In genomic region chr5:10528827-10529226, GRCh38 we compare ENCODE assay signal across 20 cellular contexts.
"Had no signal": no experiment of that assay in that cellular context is flagged by ENCODE, and none has a peak within 500 bp of the region (broad histone marks: within the 10 kb centered on the region; RNA-seq: fewer than 3 reads in every experiment).

No MANE protein-coding gene starts in this region.

- DNase-seq: activated CD4-positive, alpha-beta memory T cell treated with anti-CD3 and anti-CD28 coated beads for 36 hours; activated effector memory CD4-positive, alpha-beta T cell treated with Interleukin-2 at 50 U/mL for 16 hours; activated naive CD4-positive, alpha-beta T cell treated with anti-CD3 and anti-CD28 coated beads, Interleukin-2, amount 10 ng/mL, durations not matched to agents 7 days and 5 days; activated T-cell treated with anti-CD3 and anti-CD28 coated beads, Interleukin-2, amount 50 U/mL, for 72 hours; amygdala; cortex of kidney; endodermal cell; lower lobe of right lung; right lobe of liver; stimulated activated CD4-positive, alpha-beta T cell treated with anti-CD3 and anti-CD28 coated beads, Interleukin-1b, Interleukin-23, amount 100 ng/mL, for 48 hours; substantia nigra; T-helper 9 cell; thyroid gland had no signal

- ATAC-seq: activated T-cell treated with anti-CD3 and anti-CD28 coated beads, Interleukin-2, amount 50 U/mL, for 72 hours; left lobe of liver; lower lobe of right lung; right lobe of liver had no signal

- H3K4me3 Mint-ChIP-seq: activated CD4-positive, alpha-beta memory T cell treated with anti-CD3 and anti-CD28 coated beads for 36 hours; activated naive CD4-positive, alpha-beta T cell treated with anti-CD3 and anti-CD28 coated beads, Interleukin-2, amount 10 ng/mL, durations not matched to agents 7 days and 5 days; activated T-cell treated with anti-CD3 and anti-CD28 coated beads, Interleukin-2, amount 50 U/mL, for 72 hours; endodermal cell; stimulated activated naive CD8-positive, alpha-beta T cell treated with anti-CD3 and anti-CD28 coated beads, Interleukin-15, Interleukin-2, amounts not matched to agents 100 ng/mL and 50 ng/mL, for 24 hours; WTC11 had no signal

- H3K27me3 ChIP-seq: cardiac muscle cell, right lobe of liver, thyroid gland had no signal

- H3K9me3 ChIP-seq: lower lobe of right lung, right lobe of liver, thyroid gland had no signal

- H3K36me3 ChIP-seq: cardiac muscle cell, lower lobe of right lung, right lobe of liver, thyroid gland had no signal

- H3K27ac ChIP-seq: cardiac muscle cell, epithelial cell of prostate, lower lobe of right lung, right lobe of liver, thyroid gland had no signal

- H3K4me1 ChIP-seq: lower lobe of right lung, right lobe of liver, thyroid gland had no signal

- H3K27ac Mint-ChIP-seq: activated CD4-positive, alpha-beta memory T cell treated with anti-CD3 and anti-CD28 coated beads for 36 hours; activated naive CD4-positive, alpha-beta T cell treated with anti-CD3 and anti-CD28 coated beads, Interleukin-2, amount 10 ng/mL, durations not matched to agents 7 days and 5 days; activated T-cell treated with anti-CD3 and anti-CD28 coated beads, Interleukin-2, amount 50 U/mL, for 72 hours; endodermal cell; stimulated activated naive CD8-positive, alpha-beta T cell treated with anti-CD3 and anti-CD28 coated beads, Interleukin-15, Interleukin-2, amounts not matched to agents 100 ng/mL and 50 ng/mL, for 24 hours; WTC11 had no signal

- H3K9me3 Mint-ChIP-seq: activated CD4-positive, alpha-beta memory T cell treated with anti-CD3 and anti-CD28 coated beads for 36 hours; activated naive CD4-positive, alpha-beta T cell treated with anti-CD3 and anti-CD28 coated beads, Interleukin-2, amount 10 ng/mL, durations not matched to agents 7 days and 5 days; activated T-cell treated with anti-CD3 and anti-CD28 coated beads, Interleukin-2, amount 50 U/mL, for 72 hours; endodermal cell; nephron; stimulated activated naive CD8-positive, alpha-beta T cell treated with anti-CD3 and anti-CD28 coated beads, Interleukin-15, Interleukin-2, amounts not matched to agents 100 ng/mL and 50 ng/mL, for 24 hours; WTC11 had no signal

- H3K36me3 Mint-ChIP-seq: activated CD4-positive, alpha-beta memory T cell treated with anti-CD3 and anti-CD28 coated beads for 36 hours; activated naive CD4-positive, alpha-beta T cell treated with anti-CD3 and anti-CD28 coated beads, Interleukin-2, amount 10 ng/mL, durations not matched to agents 7 days and 5 days; WTC11 had no signal

- H3K4me3 ChIP-seq: cardiac muscle cell, lower lobe of right lung, right lobe of liver, skin epidermis, thyroid gland had no signal
